Comparison of ENCODE assay signal across 25 cellular contexts in the genomic region with DNA sequence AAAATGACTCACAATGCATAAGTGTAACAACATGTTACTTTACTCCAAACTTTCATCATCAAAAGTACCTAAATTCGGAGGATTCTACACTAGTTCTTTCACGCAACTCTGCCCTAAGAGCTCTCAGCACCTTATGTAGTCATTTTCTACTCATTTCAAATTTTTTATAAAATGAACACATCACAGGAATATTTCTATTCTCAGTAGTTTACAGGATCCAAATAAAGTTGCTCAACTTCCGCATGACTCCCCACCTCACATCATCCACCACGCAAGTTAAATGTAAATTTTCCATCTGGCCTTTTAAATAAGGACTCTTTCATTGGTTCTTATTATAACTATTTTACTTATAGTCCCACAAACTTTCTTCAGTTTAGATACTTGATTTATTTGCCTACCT.
"Had no signal": no experiment of that assay in that cellular context is flagged by ENCODE, and none has a peak within 500 bp of the region (broad histone marks: within the 10 kb centered on the region; RNA-seq: fewer than 3 reads in every experiment).

No MANE protein-coding gene starts in this region.

- H3K27me3 ChIP-seq: MG63, SJSA1 had no signal

- H3K4me1 Mint-ChIP-seq: activated naive CD8-positive, alpha-beta T cell treated with anti-CD3 and anti-CD28 coated beads, Interleukin-2, amount 50 U/mL, for 24 hours had no signal

- H3K36me3 ChIP-seq: MG63, SJSA1 had no signal

- H3K4me1 ChIP-seq: SJSA1 had no signal

- H3K27ac ChIP-seq: KMS-11, SJSA1 had no signal

- H3K4me3 Mint-ChIP-seq: activated CD8-positive, alpha-beta T cell treated with anti-CD3 and anti-CD28 coated beads, Interleukin-2, amount 10 ng/mL, durations not matched to agents 7 days and 5 days; activated naive CD8-positive, alpha-beta T cell treated with anti-CD3 and anti-CD28 coated beads, Interleukin-2, amount 50 U/mL, for 24 hours; T-helper 1 cell treated with Interleukin-12 subunit alpha and Interleukin-12 subunit beta and Interleukin-4 antibody, amounts not matched to agents 30 μg/mL and 1 μg/mL, for 36 hours; WTC11 had no signal

- H3K9me3 Mint-ChIP-seq: activated naive CD8-positive, alpha-beta T cell treated with anti-CD3 and anti-CD28 coated beads, Interleukin-2, amount 50 U/mL, for 24 hours; T-helper 1 cell treated with Interleukin-12 subunit alpha and Interleukin-12 subunit beta and Interleukin-4 antibody, amounts not matched to agents 30 μg/mL and 1 μg/mL, for 36 hours; WTC11 had no signal

- H3K4me3 ChIP-seq: MG63, SJSA1 had no signal

- H3K9me3 ChIP-seq: MG63, SJSA1 had no signal

- DNase-seq: activated CD4-positive, alpha-beta T cell treated with anti-CD3 and anti-CD28 coated beads for 48 hours; activated CD4-positive, alpha-beta T cell treated with anti-CD3 and anti-CD28 coated beads, Interleukin-2, amount 50 U/mL, for 4 hours; activated CD4-positive, CD25-positive, alpha-beta regulatory T cell treated with anti-CD3 and anti-CD28 coated beads, Interleukin-2, amount 50 U/mL, for 72 hours; activated CD8-positive, alpha-beta memory T cell treated with anti-CD3 and anti-CD28 coated beads, Interleukin-2, amount 50 U/mL, for 48 hours; activated CD8-positive, alpha-beta T cell treated with anti-CD3 and anti-CD28 coated beads, Interleukin-2, amount 10 ng/mL, durations not matched to agents 7 days and 5 days; activated effector memory CD4-positive, alpha-beta T cell treated with Interleukin-2 at 50 U/mL for 16 hours; activated naive CD4-positive, alpha-beta T cell; activated naive CD8-positive, alpha-beta T cell treated with anti-CD3 and anti-CD28 coated beads, Interleukin-2, amount 50 U/mL, for 24 hours; activated T-cell treated with anti-CD3 and anti-CD28 coated beads, Interleukin-2, amount 50 U/mL, for 1 hour; anterior cingulate cortex; caudate nucleus; MG63; NCI-H1105; NCI-H1436; NCI-H187 treated with DMSO at 0.1 percent for 48 hours; NCI-H2081 treated with DMSO at 0.1 percent for 48 hours; NCI-H446; NCI-H524; SHP77 had no signal

- H3K27ac Mint-ChIP-seq: activated CD8-positive, alpha-beta T cell treated with anti-CD3 and anti-CD28 coated beads, Interleukin-2, amount 10 ng/mL, durations not matched to agents 7 days and 5 days; activated naive CD4-positive, alpha-beta T cell treated with anti-CD3 and anti-CD28 coated beads, Interleukin-2, amount 50 U/mL, for 72 hours; activated naive CD8-positive, alpha-beta T cell treated with anti-CD3 and anti-CD28 coated beads, Interleukin-2, amount 50 U/mL, for 24 hours; T-helper 1 cell treated with Interleukin-12 subunit alpha and Interleukin-12 subunit beta and Interleukin-4 antibody, amounts not matched to agents 30 μg/mL and 1 μg/mL, for 36 hours; WTC11 had no signal

- H3K27me3 Mint-ChIP-seq: activated naive CD8-positive, alpha-beta T cell treated with anti-CD3 and anti-CD28 coated beads, Interleukin-2, amount 50 U/mL, for 24 hours had no signal

- ATAC-seq: activated CD8-positive, alpha-beta T cell treated with anti-CD3 and anti-CD28 coated beads, Interleukin-2, amount 10 ng/mL, durations not matched to agents 7 days and 5 days; activated naive CD4-positive, alpha-beta T cell treated with anti-CD3 and anti-CD28 coated beads, Interleukin-2, amount 50 U/mL, for 72 hours; activated naive CD8-positive, alpha-beta T cell treated with anti-CD3 and anti-CD28 coated beads, Interleukin-2, amount 50 U/mL, for 24 hours; WTC11 had no signal

- FAIRE-seq: RCC 7860 had no signal

- H3K4me2 ChIP-seq: KMS-11 had no signal

- H3K36me3 Mint-ChIP-seq: activated naive CD4-positive, alpha-beta T cell treated with anti-CD3 and anti-CD28 coated beads, Interleukin-2, amount 50 U/mL, for 72 hours; WTC11 had no signal

- H3K9ac ChIP-seq: KMS-11 had no signal
